In genomic region chr9:137724114-137724445, GRCh38 we compare ENCODE assay signal across 11 cellular contexts.
DNase-seq lines count a peak whose midpoint lies in the region; ATAC-seq and TF ChIP-seq lines count a peak whose summit lies in the region.
"Had no signal": no experiment of that assay in that cellular context is flagged by ENCODE, and none has a peak within 500 bp of the region (broad histone marks: within the 10 kb centered on the region; RNA-seq: fewer than 3 reads in every experiment).

No MANE protein-coding gene starts in this region.

- H3K36me3 ChIP-seq in CD4-positive, CD25-positive, alpha-beta regulatory T cell (ENCODE audit: control insufficient read depth, insufficient read depth, low read length) = peaks cover 27% of the 10 kb centered on the region

- peak overlapping the region; percentile 88 to 98 (median 91) for H3K27ac Mint-ChIP-seq in CD4-positive, CD25-positive, alpha-beta regulatory T cell
- H3K27ac Mint-ChIP-seq in WTC11 (peak overlapping the region; percentile 96), nephron progenitor cell (peak overlapping the region; percentile 97)

- peaks cover 15 to 60% (median 44%) of the 10 kb centered on the region in 4 donors for H3K4me1 Mint-ChIP-seq in CD4-positive, CD25-positive, alpha-beta regulatory T cell
- H3K4me1 Mint-ChIP-seq in WTC11 (peaks cover 30% of the 10 kb centered on the region), nephron progenitor cell (peaks cover 22% of the 10 kb centered on the region)

- H3K9me3 Mint-ChIP-seq in CD4-positive, CD25-positive, alpha-beta regulatory T cell = peaks cover 1 to 13% (median 5%) of the 10 kb centered on the region in 7 donors
- peaks cover 6% of the 10 kb centered on the region for H3K9me3 Mint-ChIP-seq in WTC11
- H3K9me3 Mint-ChIP-seq in nephron progenitor cell = peaks cover 41% of the 10 kb centered on the region

- H3K36me3 Mint-ChIP-seq in CD4-positive, CD25-positive, alpha-beta regulatory T cell = peaks cover 62% of the 10 kb centered on the region
- peaks cover 64% of the 10 kb centered on the region for H3K36me3 Mint-ChIP-seq in WTC11
- peaks cover 86% of the 10 kb centered on the region for H3K36me3 Mint-ChIP-seq in nephron progenitor cell (ENCODE audit: low read depth)

- no peaks in the 10 kb centered on the region for H3K27me3 ChIP-seq in CD4-positive, CD25-positive, alpha-beta regulatory T cell (ENCODE audit: control insufficient read depth, insufficient read depth, low read length)
- H3K27me3 ChIP-seq: BLaER1 treated with 17β-estradiol and CSF1 and Interleukin-3, amounts not matched to agents 10 nM and 100 nM had no signal

- CTCF ChIA-PET in WTC11 (lab: Charles Lee) = interaction anchor here (1.1 to 1.3 kb wide), 2 partner anchors 29 to 51 kb away, joined by 5 to 9 read pairs; no protein-coding TSS in a partner anchor

- no peak for DNase-seq in CD4-positive, CD25-positive, alpha-beta regulatory T cell
- peak; percentile 55 for DNase-seq in WTC11 (ENCODE audit: low spot score)
- DNase-seq in ecto neural progenitor cell (ENCODE audit: low spot score) = peak; percentile 63
- no peak for DNase-seq in nephron progenitor cell
- DNase-seq in NCI-H2227 (lab: John Stamatoyannopoulos, UW; ENCODE audit: unreplicated experiment) = no peak
- DNase-seq in NCI-H1694 treated with DMSO at 0.1 percent for 48 hours (lab: John Stamatoyannopoulos, UW) = no peak
- no peak for DNase-seq in NCI-H748 treated with DMSO at 0.1 percent for 48 hours (lab: John Stamatoyannopoulos, UW)
- DNase-seq: activated CD4-positive, CD25-positive, alpha-beta regulatory T cell treated with anti-CD3 and anti-CD28 coated beads, Interleukin-2, amount 50 U/mL, for 72 hours; left colon had no signal

- POLR2A ChIA-PET in WTC11 (lab: Charles Lee) = no interaction called here

- TF ChIP-seq CTCF in WTC11 (IDR thresholded peaks at IDR 0.05) = no peak
- TF ChIP-seq CTCF in nephron progenitor cell (IDR thresholded peaks at IDR 0.05) = no peak

- no peak for ATAC-seq in CD4-positive, CD25-positive, alpha-beta regulatory T cell (ENCODE audit: low read depth in 2 of 2)
- ATAC-seq in WTC11 = peak; percentile 91
- no peak for ATAC-seq in HG03280 (IDR thresholded peaks at IDR 0.05; ENCODE audit: unreplicated experiment)
- ATAC-seq: left colon had no signal

- H3K4me3 ChIP-seq in CD4-positive, CD25-positive, alpha-beta regulatory T cell (ENCODE audit: low read depth, low read length) = peak overlapping the region; percentile 32
- H3K4me3 ChIP-seq: BLaER1 treated with 17β-estradiol and CSF1 and Interleukin-3, amounts not matched to agents 10 nM and 100 nM had no signal

- H3K4me3 Mint-ChIP-seq in CD4-positive, CD25-positive, alpha-beta regulatory T cell = peak overlapping the region in 3 of 4 donors; percentile 70 to 80 (median 74)
- no peak overlapping the region for H3K4me3 Mint-ChIP-seq in WTC11
- no peak overlapping the region for H3K4me3 Mint-ChIP-seq in nephron progenitor cell

- H3K27ac ChIP-seq in CD4-positive, CD25-positive, alpha-beta regulatory T cell (ENCODE audit: insufficient read depth, low read length, poor library complexity, severe bottlenecking) = peak overlapping the region; percentile 45
- H3K27ac ChIP-seq: BLaER1 treated with 17β-estradiol and CSF1 and Interleukin-3, amounts not matched to agents 10 nM and 100 nM had no signal

- H3K9me3 ChIP-seq in CD4-positive, CD25-positive, alpha-beta regulatory T cell (ENCODE audit: control insufficient read depth in 2 of 2, low read length in 2 of 2) = no peaks in the 10 kb centered on the region

- H3K4me1 ChIP-seq in CD4-positive, CD25-positive, alpha-beta regulatory T cell (ENCODE audit: control insufficient read depth, insufficient read depth, low read length, poor library complexity, severe bottlenecking) = peaks cover 31% of the 10 kb centered on the region

- no peaks in the 10 kb centered on the region for H3K27me3 Mint-ChIP-seq in CD4-positive, CD25-positive, alpha-beta regulatory T cell
- H3K27me3 Mint-ChIP-seq in WTC11 (ENCODE audit: low read depth) = no peaks in the 10 kb centered on the region
- H3K27me3 Mint-ChIP-seq in nephron progenitor cell (ENCODE audit: low read depth, poor library complexity) = peaks cover 3% of the 10 kb centered on the region

TF ChIP-seq in WTC11, 78 proteins besides CTCF, POLR2A, EP300 and RAD21 (continues in another document):
- TF ChIP-seq SP1 (CRISPR knock-in tag; conservative IDR thresholded peaks at IDR 0.05) = 0 out of 2 replicates have a peak, but pooled peaks have one; percentile 13
- TF ChIP-seq GTF2I (CRISPR knock-in tag; conservative IDR thresholded peaks at IDR 0.05) = no peak
- TF ChIP-seq ZNF425 (CRISPR knock-in tag; conservative IDR thresholded peaks at IDR 0.05) = no peak
- no peak for TF ChIP-seq AFF4 (CRISPR knock-in tag; IDR thresholded peaks at IDR 0.05; ENCODE audit: borderline replicate concordance)
- TF ChIP-seq ZBTB43 (CRISPR knock-in tag; IDR thresholded peaks at IDR 0.05) = peak; percentile 14; the same call in 1 of the 2 replicates
- TF ChIP-seq NFE2L1 (CRISPR knock-in tag; IDR thresholded peaks at IDR 0.05) = no peak
- no peak for TF ChIP-seq ERG (CRISPR knock-in tag; IDR thresholded peaks at IDR 0.05)
- no peak for TF ChIP-seq ZNF671 (CRISPR knock-in tag; IDR thresholded peaks at IDR 0.05)
- TF ChIP-seq ZNF423 (CRISPR knock-in tag; IDR thresholded peaks at IDR 0.05) = peak; percentile 90; the same call in 1 of the 2 replicates
- no peak for TF ChIP-seq RELA (CRISPR knock-in tag; IDR thresholded peaks at IDR 0.05; ENCODE audit: borderline replicate concordance)

Comparison
In these comparisons a context has a peak if more than half of its experiments do, and no peak if none do; other contexts are left out.
1. DNase-seq: peak in WTC11 (single experiment) and ecto neural progenitor cell (single experiment); none in CD4-positive, CD25-positive, alpha-beta regulatory T cell (0 of 3), nephron progenitor cell (single experiment), NCI-H2227 (single experiment), NCI-H1694 treated with DMSO at 0.1 percent for 48 hours (single experiment) and NCI-H748 treated with DMSO at 0.1 percent for 48 hours (single experiment).
2. H3K4me3 Mint-ChIP-seq: peak in CD4-positive, CD25-positive, alpha-beta regulatory T cell (3 of 4); none in WTC11 (single experiment) and nephron progenitor cell (single experiment).
3. Peak in every context shown above with its lines, with median percentiles within 50 percentile points of each other: H3K27ac Mint-ChIP-seq.